Comparison of ENCODE assay signal across 10 cellular contexts in genomic region chr3:52218026-52218425, GRCh38. TPM values are rescaled to one million over a fixed set of nuclear protein-coding genes. Genes with fewer than 3 reads are reported as not detected.
A peak's percentile ranks its signal among the peaks of the same experiment; 100 is the strongest.
DNase-seq lines count a peak whose midpoint lies in the region; ATAC-seq, FAIRE-seq and TF ChIP-seq lines count a peak whose summit lies in the region.
"Had no signal": no experiment of that assay in that cellular context is flagged by ENCODE, and none has a peak within 500 bp of the region (broad histone marks: within the 10 kb centered on the region; RNA-seq: fewer than 3 reads in every experiment).

No MANE protein-coding gene starts in this region.

- H3K9me3 ChIP-seq in right lobe of liver (no peaks in the 10 kb centered on the region), stomach smooth muscle (ENCODE audit: control insufficient read depth in 2 of 2, low read length in 2 of 2) (no peaks in the 10 kb centered on the region)

- H3K36me3 ChIP-seq in right lobe of liver = peaks cover 10 to 27% (median 21%) of the 10 kb centered on the region in 4 donors
- H3K36me3 ChIP-seq in stomach smooth muscle (ENCODE audit: control insufficient read depth in 2 of 2, insufficient read depth in 2 of 2, low read length in 2 of 2) = peaks cover 20 to 21% of the 10 kb centered on the region in 2 donors

- peaks cover 18% of the 10 kb centered on the region for H3K36me3 Mint-ChIP-seq in activated T-cell treated with anti-CD3 and anti-CD28 coated beads, Interleukin-2, amount 50 U/mL, for 4 hours (ENCODE audit: insufficient read depth)
- peaks cover 32% of the 10 kb centered on the region for H3K36me3 Mint-ChIP-seq in activated CD4-positive, alpha-beta memory T cell treated with anti-CD3 and anti-CD28 coated beads, Interleukin-2, amount 10 ng/mL, durations not matched to agents 7 days and 5 days (ENCODE audit: low read depth)

- WGBS in right lobe of liver (ENCODE audit: insufficient coverage, low coverage, low lambda C conversion rate, missing lambda C conversion rate) = 86% methylated on average over 1 of the region's 3 CpGs

- no peak for TF ChIP-seq CTCF in right lobe of liver (IDR thresholded peaks at IDR 0.05)

- POLR2A ChIA-PET in activated CD4-positive, alpha-beta memory T cell treated with anti-CD3 and anti-CD28 coated beads, Interleukin-2, amount 10 ng/mL, durations not matched to agents 7 days and 5 days (lab: Charles Lee) = interaction anchor here (1.2 to 11.1 kb wide), 5 partner anchors 13 to 161 kb away, joined by 3 to 121 read pairs (median 5); partner anchors contain the start of genes DUSP7, TWF2 and WDR82

- H3K9ac ChIP-seq in stomach smooth muscle (ENCODE audit: low read length in 2 of 2) = no peak overlapping the region

- H3K4me3 ChIP-seq in right lobe of liver (no peak overlapping the region), stomach smooth muscle (ENCODE audit: low read length in 2 of 2) (no peak overlapping the region)

- peak overlapping the region; percentile 97 for H3K27ac Mint-ChIP-seq in activated CD4-positive, alpha-beta memory T cell treated with anti-CD3 and anti-CD28 coated beads, Interleukin-2, amount 10 ng/mL, durations not matched to agents 7 days and 5 days

- ATAC-seq in activated T-cell treated with anti-CD3 and anti-CD28 coated beads, Interleukin-2, amount 50 U/mL, for 4 hours = no peak
- ATAC-seq in right lobe of liver = peak in 3 of 4 donors; percentile 2 to 10 (median 3)

- H3K9me3 Mint-ChIP-seq in activated T-cell treated with anti-CD3 and anti-CD28 coated beads, Interleukin-2, amount 50 U/mL, for 4 hours = no peaks in the 10 kb centered on the region
- H3K9me3 Mint-ChIP-seq in activated CD4-positive, alpha-beta memory T cell treated with anti-CD3 and anti-CD28 coated beads, Interleukin-2, amount 10 ng/mL, durations not matched to agents 7 days and 5 days = no peaks in the 10 kb centered on the region

- no peak for FAIRE-seq in RCC 7860 (lab: Jason Lieb, UNC)

- no peaks in the 10 kb centered on the region for H3K27me3 ChIP-seq in right lobe of liver
- H3K27me3 ChIP-seq in stomach smooth muscle (ENCODE audit: control insufficient read depth in 1 of 2, insufficient read depth in 2 of 2, low read length in 2 of 2) = no peaks in the 10 kb centered on the region

- TF ChIP-seq POLR2A in right lobe of liver (IDR thresholded peaks at IDR 0.05) = no peak

- CTCF ChIA-PET in activated CD4-positive, alpha-beta memory T cell treated with anti-CD3 and anti-CD28 coated beads, Interleukin-2, amount 10 ng/mL, durations not matched to agents 7 days and 5 days (lab: Charles Lee) = interaction anchor here (0.5 to 7.3 kb wide), 12 partner anchors 8 to 419 kb away, joined by 3 to 138 read pairs (median 7); partner anchors contain the start of gene WDR82

- H3K27ac ChIP-seq in right lobe of liver = peak overlapping the region; percentile 18 to 99 (median 78)
- peak overlapping the region; percentile 31 for H3K27ac ChIP-seq in stomach smooth muscle (ENCODE audit: low read length)

- H3K27me3 Mint-ChIP-seq in activated T-cell treated with anti-CD3 and anti-CD28 coated beads, Interleukin-2, amount 50 U/mL, for 4 hours (ENCODE audit: low read depth) = no peaks in the 10 kb centered on the region
- H3K27me3 Mint-ChIP-seq in activated CD4-positive, alpha-beta memory T cell treated with anti-CD3 and anti-CD28 coated beads, Interleukin-2, amount 10 ng/mL, durations not matched to agents 7 days and 5 days = no peaks in the 10 kb centered on the region

- H3K4me3 Mint-ChIP-seq in activated T-cell treated with anti-CD3 and anti-CD28 coated beads, Interleukin-2, amount 50 U/mL, for 4 hours = peak overlapping the region; percentile 43
- H3K4me3 Mint-ChIP-seq in activated CD4-positive, alpha-beta memory T cell treated with anti-CD3 and anti-CD28 coated beads, Interleukin-2, amount 10 ng/mL, durations not matched to agents 7 days and 5 days = peak overlapping the region; percentile 65

- H3K4me1 Mint-ChIP-seq in activated T-cell treated with anti-CD3 and anti-CD28 coated beads, Interleukin-2, amount 50 U/mL, for 4 hours (ENCODE audit: low read depth) = peaks cover 74% of the 10 kb centered on the region
- peaks cover 86% of the 10 kb centered on the region for H3K4me1 Mint-ChIP-seq in activated CD4-positive, alpha-beta memory T cell treated with anti-CD3 and anti-CD28 coated beads, Interleukin-2, amount 10 ng/mL, durations not matched to agents 7 days and 5 days

- H3K4me1 ChIP-seq in right lobe of liver = peaks cover 0 to 30% (median 14%) of the 10 kb centered on the region in 4 donors
- H3K4me1 ChIP-seq in stomach smooth muscle (ENCODE audit: control insufficient read depth, insufficient read depth, low read length) = peaks cover 21% of the 10 kb centered on the region

- DNase-seq in activated T-cell treated with anti-CD3 and anti-CD28 coated beads, Interleukin-2, amount 50 U/mL, for 4 hours = no peak
- no peak for DNase-seq in activated T-cell treated with anti-CD3 and anti-CD28 coated beads, Interleukin-2, amount 50 U/mL, for 48 hours
- no peak for DNase-seq in activated CD4-positive, alpha-beta memory T cell treated with anti-CD3 and anti-CD28 coated beads, Interleukin-2, amount 10 ng/mL, durations not matched to agents 7 days and 5 days
- DNase-seq in right lobe of liver (peak in 1 of 3 donors; percentile 67), NCI-H2081 (lab: John Stamatoyannopoulos, UW) (no peak), RCC 7860 (ENCODE audit: low spot score) (no peak)
- no peak for DNase-seq in activated effector memory CD4-positive, alpha-beta T cell treated with anti-CD3 and anti-CD28 coated beads, Interleukin-2, amount 50 U/mL, for 16 hours
- DNase-seq: Karpas-422, NCI-H2227 treated with DMSO at 0.1 percent for 48 hours had no signal

- intact Hi-C loops in right lobe of liver (cut with DNase I) = no loop called here

RNA-seq across cellular contexts. Expression of gene TLR9, which starts 7.4 kb away (rescaled TPM):
- under 1 TPM in 1 of 3 donors, not detected in 2; 0.18 TPM for total RNA-seq in activated T-cell treated with anti-CD3 and anti-CD28 coated beads, Interleukin-2, amount 50 U/mL, for 4 hours
- under 1 TPM; 0.55 to 0.83 TPM for total RNA-seq in activated CD4-positive, alpha-beta memory T cell treated with anti-CD3 and anti-CD28 coated beads, Interleukin-2, amount 10 ng/mL, durations not matched to agents 7 days and 5 days
- total RNA-seq in right lobe of liver = under 1 TPM in 4 of 6 experiments, not detected in 2; 0.12 to 0.59 (median 0.24) TPM

RNA-seq across cellular contexts. Expression of gene ALAS1, which starts 20.1 kb away (rescaled TPM):
- total RNA-seq in activated T-cell treated with anti-CD3 and anti-CD28 coated beads, Interleukin-2, amount 50 U/mL, for 4 hours = 10 to 100 TPM; 61.8 to 70.9 (median 66.2) TPM
- total RNA-seq in activated CD4-positive, alpha-beta memory T cell treated with anti-CD3 and anti-CD28 coated beads, Interleukin-2, amount 10 ng/mL, durations not matched to agents 7 days and 5 days = 10 to 100 TPM; 62.1 to 62.6 TPM
- 100 to 1,000 TPM in 4 of 6 experiments, 10 to 100 TPM in 2; 73.4 to 783 (median 147) TPM for total RNA-seq in right lobe of liver

RNA-seq across cellular contexts. Expression of gene TWF2, which starts 20.9 kb away (rescaled TPM):
- 10 to 100 TPM; 69.7 to 76.5 (median 72.8) TPM for total RNA-seq in activated T-cell treated with anti-CD3 and anti-CD28 coated beads, Interleukin-2, amount 50 U/mL, for 4 hours
- total RNA-seq in activated CD4-positive, alpha-beta memory T cell treated with anti-CD3 and anti-CD28 coated beads, Interleukin-2, amount 10 ng/mL, durations not matched to agents 7 days and 5 days = 100 to 1,000 TPM; 118 to 119 TPM
- total RNA-seq in right lobe of liver = 10 to 100 TPM; 12.9 to 34.4 (median 23.7) TPM

RNA-seq across cellular contexts. Expression of gene PPM1M, which starts 27.5 kb away (rescaled TPM):
- 10 to 100 TPM; 26.6 to 40.0 (median 39.7) TPM for total RNA-seq in activated T-cell treated with anti-CD3 and anti-CD28 coated beads, Interleukin-2, amount 50 U/mL, for 4 hours
- total RNA-seq in activated CD4-positive, alpha-beta memory T cell treated with anti-CD3 and anti-CD28 coated beads, Interleukin-2, amount 10 ng/mL, durations not matched to agents 7 days and 5 days = 100 to 1,000 TPM; 123 to 124 TPM
- total RNA-seq in right lobe of liver = 1 to 10 TPM; 2.8 to 7.1 (median 4.5) TPM

Comparison
In these comparisons a context has a peak if more than half of its experiments do, and no peak if none do; other contexts are left out.
1. ATAC-seq: peak in right lobe of liver (3 of 4); none in activated T-cell treated with anti-CD3 and anti-CD28 coated beads, Interleukin-2, amount 50 U/mL, for 4 hours (0 of 2).